8 cellular contexts compared by ENCODE assay signal in genomic region chr6:144095134-144096002, GRCh38. TPM values are rescaled to one million over a fixed set of nuclear protein-coding genes. Genes with fewer than 3 reads are reported as not detected.
DNase-seq lines count a peak whose midpoint lies in the region; ATAC-seq, FAIRE-seq and TF ChIP-seq lines count a peak whose summit lies in the region.

Gene SF3B5, minus strand, starts transcription at chr6:144095573. Its CDS starts 76 bp downstream, at chr6:144095497.

- H3K9ac ChIP-seq in trophoblast cell (ENCODE audit: low read length): peak within 1 kb of the TSS; percentile 92

- H2BK5ac ChIP-seq in trophoblast cell (ENCODE audit: low read depth, low read length, poor library complexity): no peak within 1 kb of the TSS

- H3K36me3 ChIP-seq in adrenal gland (replicated peaks in 1 of 2): no peaks in the 10 kb centered on the region
- no peaks in the 10 kb centered on the region for H3K36me3 ChIP-seq in trophoblast cell (ENCODE audit: control insufficient read depth in 1 of 2, insufficient read depth in 2 of 2, low read length in 2 of 2)
- no peaks in the 10 kb centered on the region for H3K36me3 ChIP-seq in transverse colon

- H3K27ac ChIP-seq in adrenal gland (peak within 1 kb of the TSS; percentile 16 to 97 (median 74)), trophoblast cell (ENCODE audit: low read depth, low read length) (peak within 1 kb of the TSS; percentile 1), transverse colon (peak within 1 kb of the TSS; percentile 88 to 93 (median 88))

- peak; percentile 69 for DNase-seq in GM12892 (ENCODE audit: insufficient read length)
- DNase-seq in NCI-H146 (lab: John Stamatoyannopoulos, UW): peak; percentile 100
- peak; percentile 92 to 100 (median 96) for DNase-seq in T-helper 1 cell
- peak; percentile 98 to 100 (median 99) for DNase-seq in adrenal gland
- DNase-seq in cardiac septum (ENCODE audit: low spot score): peak; percentile 99
- peak; percentile 100 for DNase-seq in trophoblast cell
- peak; percentile 99 for DNase-seq in transverse colon

- peak within 1 kb of the TSS; percentile 75 for H3K4me2 ChIP-seq in trophoblast cell (ENCODE audit: low read length)

- H3K4me1 ChIP-seq in adrenal gland (replicated peaks in 1 of 2): peaks cover 6 to 21% of the 10 kb centered on the region in 2 donors
- peaks cover 5 to 7% of the 10 kb centered on the region in 2 experiments for H3K4me1 ChIP-seq in trophoblast cell (ENCODE audit: control insufficient read depth in 1 of 2, insufficient read depth in 2 of 2, low read length in 2 of 2)
- peaks cover 11 to 23% (median 16%) of the 10 kb centered on the region in 4 donors for H3K4me1 ChIP-seq in transverse colon

- H3K14ac ChIP-seq in trophoblast cell (ENCODE audit: low read length): peak within 1 kb of the TSS; percentile 28

- no peak within 1 kb of the TSS for H3K23ac ChIP-seq in trophoblast cell (ENCODE audit: low read length)

- TF ChIP-seq CTCF in adrenal gland (IDR thresholded peaks at IDR 0.05) (peak in 1 of 6 experiments; percentile 1), transverse colon (IDR thresholded peaks at IDR 0.05) (no peak)

- peaks cover 2% of the 10 kb centered on the region for H3K79me1 ChIP-seq in trophoblast cell (ENCODE audit: low read length)

- no peak within 1 kb of the TSS for H2AK5ac ChIP-seq in trophoblast cell (ENCODE audit: low read length)

- peak within 1 kb of the TSS; percentile 19 for H2BK120ac ChIP-seq in trophoblast cell (ENCODE audit: insufficient read depth, low read length, poor library complexity)

- peak within 1 kb of the TSS; percentile 79 for H2AFZ ChIP-seq in trophoblast cell (ENCODE audit: insufficient read depth, low read length, poor library complexity)

- peak within 1 kb of the TSS; percentile 87 for H4K12ac ChIP-seq in trophoblast cell (ENCODE audit: low read depth, low read length)

- peak; percentile 99 for FAIRE-seq in GM12892 (lab: Jason Lieb, UNC)

- peak within 1 kb of the TSS; percentile 28 for H2BK12ac ChIP-seq in trophoblast cell (ENCODE audit: low read length)

- in situ Hi-C loops in transverse colon (cut with MboI; ENCODE audit: low pct_ligation_motif_present in 1 of 4, low pct_unique_long_range_greater_than_20kb in 1 of 4, low sequenced_read_pairs in 3 of 4): no loop called here

- peak within 1 kb of the TSS; percentile 41 for H3K4ac ChIP-seq in trophoblast cell (ENCODE audit: low read depth, low read length)

- ATAC-seq in HG02852 (IDR thresholded peaks at IDR 0.05; ENCODE audit: unreplicated experiment): peak; percentile 92

- H3K18ac ChIP-seq in trophoblast cell (ENCODE audit: low read length): peak within 1 kb of the TSS; percentile 45

- WGBS in adrenal gland, 4 donors: 0 to 1% (median 0%) methylated on average over 18 to 60 of the region's 60 CpGs
- no CpG with 5 or more reads among the region's 60 CpGs for WGBS in trophoblast cell (ENCODE audit: extremely low coverage, insufficient coverage, insufficient read length)
- 0% methylated on average over 1 to 33 of the region's 60 CpGs for WGBS in transverse colon (ENCODE audit: low coverage in 1 of 2), 2 donors

- H4K91ac ChIP-seq in trophoblast cell (ENCODE audit: low read depth, low read length): peak within 1 kb of the TSS; percentile 74

- H3K9me3 ChIP-seq in adrenal gland (replicated peaks in 1 of 3): no peaks in the 10 kb centered on the region
- H3K9me3 ChIP-seq in trophoblast cell (ENCODE audit: insufficient read depth, low read depth, low read length): no peaks in the 10 kb centered on the region
- H3K9me3 ChIP-seq in transverse colon: no peaks in the 10 kb centered on the region

- peak; percentile 98 for TF ChIP-seq POLR2A in GM12892 (IDR thresholded peaks at IDR 0.05; ENCODE audit: low read depth, low read length)
- TF ChIP-seq POLR2A in adrenal gland (IDR thresholded peaks at IDR 0.05): peak; percentile 75 to 90
- TF ChIP-seq POLR2A in transverse colon (IDR thresholded peaks at IDR 0.05): peak; percentile 93

- intact Hi-C loops in adrenal gland (cut with DNase I): loop anchor here in 1 of 2 donors (5.0 kb wide), 1 partner anchor 122 kb away; no protein-coding TSS in a partner anchor
- intact Hi-C loops in cardiac septum (cut with DNase I): no loop called here
- intact Hi-C loops in transverse colon (cut with DNase I; ENCODE audit: low total_unique reads): loop anchor here (5.0 kb wide), 1 partner anchor 122 kb away; no protein-coding TSS in a partner anchor

- no peak for TF ChIP-seq EP300 in transverse colon (IDR thresholded peaks at IDR 0.05; ENCODE audit: low read depth)

- H4K8ac ChIP-seq in trophoblast cell (ENCODE audit: low read depth, low read length): peak within 1 kb of the TSS; percentile 93

- H3K27me3 ChIP-seq in adrenal gland: no peaks in the 10 kb centered on the region
- no peaks in the 10 kb centered on the region for H3K27me3 ChIP-seq in trophoblast cell (ENCODE audit: insufficient read depth, low read length)
- H3K27me3 ChIP-seq in transverse colon: no peaks in the 10 kb centered on the region

- H3K79me2 ChIP-seq in trophoblast cell (ENCODE audit: control insufficient read depth, insufficient read depth, low read length, poor library complexity): peaks cover 5% of the 10 kb centered on the region

- H3K4me3 ChIP-seq in adrenal gland: peak within 1 kb of the TSS; percentile 47 to 98 (median 70)
- peak within 1 kb of the TSS; percentile 100 for H3K4me3 ChIP-seq in trophoblast cell (ENCODE audit: low read depth, low read length)
- peak within 1 kb of the TSS; percentile 55 to 79 (median 66) for H3K4me3 ChIP-seq in transverse colon

RNA-seq across cellular contexts. Expression of gene SF3B5, which starts in this region (rescaled TPM):
- 161 TPM for polyA plus RNA-seq in GM12892 (2012; ENCODE audit: missing spikeins)
- 100 to 1,000 TPM; 109 to 323 (median 179) TPM for total RNA-seq in adrenal gland
- 100 to 1,000 TPM; 118 to 182 (median 140) TPM for polyA plus RNA-seq in adrenal gland
- total RNA-seq in cardiac septum: 96.3 TPM
- 171 and 172 TPM in 2 replicates for polyA plus RNA-seq in trophoblast cell (2013)
- 100 to 1,000 TPM in 2 of 4 donors, 10 to 100 TPM in 2; 60.2 to 187 (median 101) TPM for total RNA-seq in transverse colon

Comparison
In these comparisons a context has a peak if more than half of its experiments do, and no peak if none do; other contexts are left out.
1. Peak in every context shown above with its lines: DNase-seq, ATAC-seq, H3K4me3 ChIP-seq and H3K27ac ChIP-seq.
2. H3K27ac ChIP-seq: peak in every context shown above with its lines; median percentile 88 in transverse colon; 74 in adrenal gland; 1 in trophoblast cell.